ENCODE assay signal across 8 cellular contexts in the genomic region with DNA sequence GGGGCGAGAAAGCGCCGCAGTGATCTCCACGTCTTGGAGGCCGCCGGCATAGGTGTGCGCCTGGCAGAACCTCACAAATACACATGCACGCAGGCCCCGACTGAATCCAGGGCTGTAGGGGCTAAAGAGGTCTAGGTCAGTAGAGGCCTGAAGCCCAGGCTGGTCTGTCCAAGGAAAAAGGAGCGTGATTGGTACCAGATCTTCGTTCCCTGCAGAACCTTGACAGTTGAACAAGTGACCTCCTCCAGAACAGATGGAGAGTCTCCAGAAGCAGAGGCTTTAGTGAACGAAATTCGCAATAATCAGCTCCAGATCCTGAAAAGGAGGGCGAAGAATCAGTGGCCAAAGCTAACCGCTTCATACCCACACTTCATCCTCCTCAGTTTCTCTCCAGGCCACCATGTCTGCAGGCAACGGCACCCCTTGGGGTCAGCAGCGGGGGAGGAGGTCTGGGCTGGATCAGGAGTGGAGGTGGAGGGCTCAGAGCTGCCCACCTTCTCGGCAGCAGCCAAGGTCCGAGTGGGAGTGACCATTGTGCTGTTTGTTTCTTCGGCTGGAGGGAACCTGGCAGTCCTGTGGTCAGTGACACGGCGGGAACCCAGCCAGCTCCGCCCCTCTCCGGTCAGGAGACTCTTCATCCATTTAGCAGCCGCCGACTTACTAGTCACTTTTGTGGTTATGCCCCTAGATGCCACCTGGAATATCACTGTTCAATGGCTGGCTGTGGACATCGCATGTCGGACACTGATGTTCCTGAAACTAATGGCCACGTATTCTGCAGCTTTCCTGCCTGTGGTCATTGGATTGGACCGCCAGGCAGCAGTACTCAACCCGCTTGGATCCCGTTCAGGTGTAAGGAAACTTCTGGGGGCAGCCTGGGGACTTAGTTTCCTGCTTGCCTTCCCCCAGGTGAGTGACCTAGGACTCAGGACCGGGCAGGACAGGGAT. TPM values are rescaled to one million over a fixed set of nuclear protein-coding genes. Genes with fewer than 3 reads are reported as not detected.
DNase-seq lines count a peak whose midpoint lies in the region; ATAC-seq, FAIRE-seq and TF ChIP-seq lines count a peak whose summit lies in the region.

No MANE protein-coding gene starts in this region.

- CTCF ChIA-PET in A673 (lab: Charles Lee) (interaction anchor here (0.6 to 1.0 kb wide), 2 partner anchors 8 to 10 kb away, joined by 3 to 4 read pairs; partner anchors contain the start of genes ITGA10 and RBM8A), GM12878 (lab: Yijun Ruan, JAX) (interaction anchor here (0.8 to 1.8 kb wide), 9 partner anchors 8 to 118 kb away, joined by 3 to 7 read pairs (median 3); partner anchors contain the start of genes ANKRD34A, POLR3GL and RBM8A)

- DNase-seq in A673 (ENCODE audit: low spot score) (no peak), GM06990 (ENCODE audit: extremely low read depth, insufficient read length) (peak; percentile 54), NOMO-1 (lab: John Stamatoyannopoulos, UW; ENCODE audit: unreplicated experiment in 2 of 2) (peak; percentile 7 to 24), GM12878 (ENCODE audit: low read depth, low spot score) (no peak), iPS DF 6.9 (ENCODE audit: low read depth, low spot score) (no peak), retinal pigment epithelial cell (ENCODE audit: low read depth) (no peak), dedifferentiated amniotic fluid mesenchymal stem cell (ENCODE audit: extremely low spot score) (no peak)

- H3K36me3 ChIP-seq in A673 (ENCODE audit: insufficient read depth, low read length, poor library complexity, severe bottlenecking) (peaks cover 20% of the 10 kb centered on the region), GM06990 (ENCODE audit: control insufficient read depth, insufficient read depth, low read length) (peaks cover 2% of the 10 kb centered on the region), GM12878 (ENCODE audit: control insufficient read depth in 2 of 2, insufficient read depth in 2 of 2, low read length in 1 of 2) (peaks cover 0 to 10% of the 10 kb centered on the region in 2 experiments; a peak in 2 of 4 replicates), iPS DF 6.9 (ENCODE audit: control insufficient read depth, insufficient read depth, low read length) (no peaks in the 10 kb centered on the region)

- H3K4me1 ChIP-seq in A673 (ENCODE audit: insufficient read depth, low read length, poor library complexity, severe bottlenecking) (peaks cover 16% of the 10 kb centered on the region), GM12878 (ENCODE audit: control insufficient read depth, insufficient read depth, low read length) (peaks cover 13% of the 10 kb centered on the region), iPS DF 6.9 (ENCODE audit: control insufficient read depth, insufficient read depth, low read length) (peaks cover 3% of the 10 kb centered on the region; the same call in 1 of the 2 replicates)

- in situ Hi-C loops in GM12878 (cut with MboI) = loop anchor here (5.0 kb wide), 1 partner anchor 62 kb away; the partner anchor contains the start of gene PIAS3

- no peak for FAIRE-seq in GM12878 (lab: Jason Lieb, UNC)

- WGBS in GM12878 (ENCODE audit: insufficient coverage, insufficient replicate concordance, low lambda C conversion rate, missing lambda C conversion rate) = under 1% methylated on average over 33 of the region's 33 CpGs
- no CpG with 5 or more reads among the region's 33 CpGs for WGBS in iPS DF 6.9 (ENCODE audit: insufficient coverage, insufficient read length)

- H3K79me2 ChIP-seq in GM12878 (ENCODE audit: control insufficient read depth, insufficient read depth, low read length) = peaks cover 12% of the 10 kb centered on the region

- TF ChIP-seq RAD21 in GM12878 (IDR thresholded peaks at IDR 0.05; ENCODE audit: insufficient read depth, low read depth, low read length) = no peak

- H4K20me1 ChIP-seq in GM12878 (ENCODE audit: control insufficient read depth, insufficient read depth) = no peaks in the 10 kb centered on the region

- H3K9ac ChIP-seq in GM12878 (ENCODE audit: control insufficient read depth, insufficient read depth, low read length) = peak overlapping the region; percentile 96

- peak overlapping the region; percentile 94 for H3K27ac ChIP-seq in A673 (ENCODE audit: low read depth, low read length, poor library complexity, severe bottlenecking)
- H3K27ac ChIP-seq in GM12878 (ENCODE audit: control insufficient read depth, insufficient read depth) = peak overlapping the region; percentile 93
- H3K27ac ChIP-seq in iPS DF 6.9 (ENCODE audit: low read length) = no peak overlapping the region

- H3K27me3 ChIP-seq in A673 (replicated peaks; ENCODE audit: insufficient read depth, low read depth, low read length, poor library complexity) (no peaks in the 10 kb centered on the region), GM06990 (replicated peaks; ENCODE audit: control insufficient read depth, insufficient read depth, low read length) (no peaks in the 10 kb centered on the region), GM12878 (replicated peaks in 1 of 2; ENCODE audit: control insufficient read depth in 2 of 2, insufficient read depth in 2 of 2, low read length in 1 of 2) (no peaks in the 10 kb centered on the region), iPS DF 6.9 (ENCODE audit: control insufficient read depth, insufficient read depth, low read length) (no peaks in the 10 kb centered on the region)

- TF ChIP-seq POLR2A in GM12878 (IDR thresholded peaks at IDR 0.05; ENCODE audit: low read depth, low read length) = peak; percentile 63

- ATAC-seq in HG02970 (IDR thresholded peaks at IDR 0.05; ENCODE audit: low FRiP score, unreplicated experiment) (peak; percentile 71), GM12878 (peak; percentile 92)

- POLR2A ChIA-PET in A673 (lab: Charles Lee; ENCODE audit: low non-redundant PET) = interaction anchor here (0.6 kb wide), 2 partner anchors 16 to 38 kb away, joined by 4 to 8 read pairs; no protein-coding TSS in a partner anchor
- POLR2A ChIA-PET in GM12878 (lab: Charles Lee) = interaction anchor here (0.9 to 2.6 kb wide), 8 partner anchors 9 to 79 kb away, joined by 3 to 23 read pairs (median 6); partner anchors contain the start of genes ANKRD34A, LIX1L, NUDT17 and PIAS3

- H2AFZ ChIP-seq in GM12878 (ENCODE audit: control insufficient read depth, low read depth, low read length) = peak overlapping the region; percentile 98

- H3K9me3 ChIP-seq in A673 (ENCODE audit: low read depth, low read length, poor library complexity, severe bottlenecking) (no peaks in the 10 kb centered on the region), GM12878 (replicated peaks; ENCODE audit: control insufficient read depth, insufficient read depth, low read length) (no peaks in the 10 kb centered on the region), iPS DF 6.9 (ENCODE audit: control insufficient read depth, insufficient read depth, low read length) (no peaks in the 10 kb centered on the region)

- TF ChIP-seq CTCF in A673 (conservative IDR thresholded peaks at IDR 0.05; ENCODE audit: low read depth, low read length) = no peak
- TF ChIP-seq CTCF in GM06990 (IDR thresholded peaks at IDR 0.05; ENCODE audit: insufficient read depth, low read length, poor library complexity, severe bottlenecking) = no peak
- TF ChIP-seq CTCF in GM12878 (IDR thresholded peaks at IDR 0.05 in 2 of 3, conservative IDR thresholded peaks at IDR 0.05 in 1 of 3; ENCODE audit: control insufficient read depth in 2 of 3, extremely low read depth in 1 of 3, insufficient read depth in 1 of 3, low read depth in 3 of 3, low read length in 3 of 3) = no peak
- TF ChIP-seq CTCF in retinal pigment epithelial cell (conservative IDR thresholded peaks at IDR 0.05; ENCODE audit: low read depth, low read length) = no peak

- RAD21 ChIA-PET in GM12878 (lab: Charles Lee; ENCODE audit: unreplicated experiment) = interaction anchor here (0.9 to 2.5 kb wide), 8 partner anchors 8 to 93 kb away, joined by 3 to 11 read pairs (median 4); partner anchors contain the start of genes ANKRD34A, LIX1L, NUDT17 and PIAS3

- TF ChIP-seq EP300 in GM12878 (IDR thresholded peaks at IDR 0.05; ENCODE audit: borderline replicate concordance in 1 of 2, control insufficient read depth in 1 of 2, low read depth in 2 of 2, low read length in 2 of 2) = no peak

- no TSS peak for BruUV-seq in A673 (replicated peaks; lab: Mats Ljungman, UMichigan)
- TSS peak; percentile 69 for BruUV-seq in GM12878 (replicated peaks; lab: Mats Ljungman, UMichigan)

- intact Hi-C loops in A673 (cut with micrococcal nuclease; ENCODE audit: unreplicated experiment) = loop anchor here (2.0 kb wide), 2 partner anchors 26 to 60 kb away; partner anchors contain the start of gene PIAS3
- intact Hi-C loops in GM12878 (cut with micrococcal nuclease; ENCODE audit: unreplicated experiment) = loop anchor here (1.0 kb wide), 3 partner anchors 8 to 60 kb away; partner anchors contain the start of genes ITGA10, PIAS3 and RBM8A

- H3K4me3 ChIP-seq in A673 (ENCODE audit: low read depth, low read length, poor library complexity, severe bottlenecking) (peak overlapping the region; percentile 78), GM06990 (replicated peaks; ENCODE audit: low read depth, low read length) (peak overlapping the region; percentile 85), GM12878 (peak overlapping the region; percentile 97), iPS DF 6.9 (ENCODE audit: low read length) (peak overlapping the region; percentile 76; the same call in 1 of the 2 replicates), retinal pigment epithelial cell (ENCODE audit: low read length) (peak overlapping the region; percentile 95)

- peak overlapping the region; percentile 100 for H3K4me2 ChIP-seq in GM12878 (ENCODE audit: control insufficient read depth, insufficient read depth)

- SMC1A ChIA-PET in GM12878 (lab: Charles Lee; ENCODE audit: uncharacterized antibody, unreplicated experiment) = interaction anchor here (0.5 to 1.6 kb wide), 3 partner anchors 8 to 45 kb away, joined by 3 to 5 read pairs (median 3); partner anchors contain the start of genes LIX1L and RBM8A

RNA-seq across cellular contexts. Expression of gene PEX11B, which starts 0.7 kb away (rescaled TPM):
- 22.1 and 22.4 TPM in 2 replicates for total RNA-seq in A673 (2021)
- total RNA-seq in GM12878 (2013; cell fraction: nucleolus; rRNA removed) = 15.8 and 16.2 TPM in 2 replicates
- 26.7 and 30.9 TPM in 2 replicates for total RNA-seq in GM12878 (2014; rRNA removed)
- total RNA-seq in GM12878 (2014; rRNA removed; fragmentation: Illumina TruSeq; extraction: Trizol) = 24.9 TPM in 2 replicates
- 31.1 and 33.2 TPM in 2 replicates for total RNA-seq in GM12878 (2021)
- polyA plus RNA-seq in GM12878 (2011; ENCODE audit: low read depth) = 14.2 TPM
- polyA plus RNA-seq in GM12878 (2011; rRNA removed) = 129 and 132 TPM in 2 replicates
- 47.9 and 48.2 TPM in 2 replicates for polyA plus RNA-seq in GM12878 (2011; cell fraction: cytosol; rRNA removed)
- polyA plus RNA-seq in GM12878 (2011; cell fraction: nucleus; rRNA removed) = 30.1 TPM in 2 replicates
- 26.7 and 31.4 TPM in 2 replicates for polyA plus RNA-seq in GM12878 (2012)
- 36.6 and 42.2 TPM in 2 replicates for polyA plus RNA-seq in GM12878 (2014; fragmentation: Illumina TruSeq; extraction: Trizol)
- 10 to 100 TPM; 44.8 to 69.4 TPM for polyA plus RNA-seq in GM12878 (2014; fragmentation: Nextera tagmentation; extraction: Ambion mirVana)
- polyA plus RNA-seq in GM12878 (2014; rRNA removed) = 27.6 and 30.9 TPM in 2 replicates
- polyA plus RNA-seq in GM12878 (2016; fragmentation: Nextera tagmentation; extraction: Ambion mirVana) = 10 to 100 TPM; 48.0 to 52.9 TPM
- 33.9 and 34.6 TPM in 2 replicates for polyA minus RNA-seq in GM12878 (2011; rRNA and poly(A)+ RNA removed)
- polyA minus RNA-seq in GM12878 (2011; cell fraction: cytosol; rRNA and poly(A)+ RNA removed) = 16.7 and 27.6 TPM in 2 replicates
- polyA minus RNA-seq in GM12878 (2011; cell fraction: nucleus; rRNA and poly(A)+ RNA removed) = 6.8 and 10.9 TPM in 2 replicates

RNA-seq across cellular contexts. Expression of gene RBM8A, which starts 8.0 kb away (rescaled TPM):
- 255 and 276 TPM in 2 replicates for total RNA-seq in A673 (2021)
- total RNA-seq in GM12878 (2013; cell fraction: nucleolus; rRNA removed) = 58.4 and 59.3 TPM in 2 replicates
- 110 and 125 TPM in 2 replicates for total RNA-seq in GM12878 (2014; rRNA removed)
- total RNA-seq in GM12878 (2014; rRNA removed; fragmentation: Illumina TruSeq; extraction: Trizol) = 200 and 230 TPM in 2 replicates
- total RNA-seq in GM12878 (2021) = 176 and 180 TPM in 2 replicates
- 152 TPM for polyA plus RNA-seq in GM12878 (2011; ENCODE audit: low read depth)
- 235 and 289 TPM in 2 replicates for polyA plus RNA-seq in GM12878 (2011; rRNA removed)
- polyA plus RNA-seq in GM12878 (2011; cell fraction: cytosol; rRNA removed) = 105 and 181 TPM in 2 replicates
- 93.6 and 102 TPM in 2 replicates for polyA plus RNA-seq in GM12878 (2011; cell fraction: nucleus; rRNA removed)
- polyA plus RNA-seq in GM12878 (2012) = 135 and 182 TPM in 2 replicates
- 191 and 262 TPM in 2 replicates for polyA plus RNA-seq in GM12878 (2014; fragmentation: Illumina TruSeq; extraction: Trizol)
- 1,000 to 10,000 TPM in 1 of 2 experiments, 100 to 1,000 TPM in 1; 665 to 1,248 TPM for polyA plus RNA-seq in GM12878 (2014; fragmentation: Nextera tagmentation; extraction: Ambion mirVana)
- 178 and 198 TPM in 2 replicates for polyA plus RNA-seq in GM12878 (2014; rRNA removed)
- 100 to 1,000 TPM; 401 to 406 TPM for polyA plus RNA-seq in GM12878 (2016; fragmentation: Nextera tagmentation; extraction: Ambion mirVana)
- 48.9 and 76.3 TPM in 2 replicates for polyA minus RNA-seq in GM12878 (2011; rRNA and poly(A)+ RNA removed)
- 38.2 and 49.3 TPM in 2 replicates for polyA minus RNA-seq in GM12878 (2011; cell fraction: cytosol; rRNA and poly(A)+ RNA removed)
- 31.9 and 40.9 TPM in 2 replicates for polyA minus RNA-seq in GM12878 (2011; cell fraction: nucleus; rRNA and poly(A)+ RNA removed)

RNA-seq across cellular contexts. Expression of gene ITGA10, which starts 9.4 kb away (rescaled TPM):
- total RNA-seq in A673 (2021) (1.1 and 1.2 TPM in 2 replicates), GM12878 (2014; rRNA removed) (0.22 and 0.51 TPM in 2 replicates), GM12878 (2014; rRNA removed; fragmentation: Illumina TruSeq; extraction: Trizol) (0.18 and 0.28 TPM in 2 replicates), GM12878 (2021) (0.49 and 0.53 TPM in 2 replicates)
- total RNA-seq in GM12878 (2013; cell fraction: nucleolus; rRNA removed) = 1.1 and 1.5 TPM in 2 replicates
- 0.13 TPM for polyA plus RNA-seq in GM12878 (2011; ENCODE audit: low read depth)
- polyA plus RNA-seq in GM12878 (2011; rRNA removed) (0.30 and 0.46 TPM in 2 replicates), GM12878 (2014; fragmentation: Illumina TruSeq; extraction: Trizol) (0.16 and 0.43 TPM in 2 replicates), GM12878 (2014; fragmentation: Nextera tagmentation; extraction: Ambion mirVana) (under 1 TPM; 0.02 to 0.16 TPM), GM12878 (2014; rRNA removed) (0.46 and 0.78 TPM in 2 replicates), GM12878 (2016; fragmentation: Nextera tagmentation; extraction: Ambion mirVana) (under 1 TPM; 0.36 to 0.39 TPM)
- polyA plus RNA-seq in GM12878 (2011; cell fraction: cytosol; rRNA removed) = 0.28 and 0.43 TPM in 2 replicates
- polyA plus RNA-seq in GM12878 (2011; cell fraction: nucleus; rRNA removed) = 3.1 and 4.3 TPM in 2 replicates
- 0.25 and 0.51 TPM in 2 replicates for polyA plus RNA-seq in GM12878 (2012)
- 0.26 and 0.37 TPM in 2 replicates for polyA minus RNA-seq in GM12878 (2011; rRNA and poly(A)+ RNA removed)
- not detected in 2 replicates for polyA minus RNA-seq in GM12878 (2011; cell fraction: cytosol; rRNA and poly(A)+ RNA removed)
- 0.48 and 0.77 TPM in 2 replicates for polyA minus RNA-seq in GM12878 (2011; cell fraction: nucleus; rRNA and poly(A)+ RNA removed)

RNA-seq across cellular contexts. Expression of gene ANKRD35, which starts 33.6 kb away (rescaled TPM):
- total RNA-seq in A673 (2021) = not detected in 2 replicates
- not detected in 2 replicates for total RNA-seq in GM12878 (2013; cell fraction: nucleolus; rRNA removed)
- total RNA-seq in GM12878 (2014; rRNA removed) = not detected in 2 replicates
- not detected in 2 replicates for total RNA-seq in GM12878 (2014; rRNA removed; fragmentation: Illumina TruSeq; extraction: Trizol)
- 0.08 TPM in 1 of 2 replicates, not detected in the other for total RNA-seq in GM12878 (2021)
- polyA plus RNA-seq in GM12878 (2011; ENCODE audit: low read depth) = not detected
- 0.01 TPM in 1 of 2 replicates, not detected in the other for polyA plus RNA-seq in GM12878 (2011; rRNA removed)
- polyA plus RNA-seq in GM12878 (2011; cell fraction: cytosol; rRNA removed) = not detected in 2 replicates
- 0.04 TPM in 1 of 2 replicates, not detected in the other for polyA plus RNA-seq in GM12878 (2011; cell fraction: nucleus; rRNA removed)
- polyA plus RNA-seq in GM12878 (2012) = not detected in 2 replicates
- polyA plus RNA-seq in GM12878 (2014; fragmentation: Illumina TruSeq; extraction: Trizol) = not detected in 2 replicates
- not detected for polyA plus RNA-seq in GM12878 (2014; fragmentation: Nextera tagmentation; extraction: Ambion mirVana)
- not detected in 2 replicates for polyA plus RNA-seq in GM12878 (2014; rRNA removed)
- not detected for polyA plus RNA-seq in GM12878 (2016; fragmentation: Nextera tagmentation; extraction: Ambion mirVana)
- 0.10 TPM in 1 of 2 replicates, not detected in the other for polyA minus RNA-seq in GM12878 (2011; rRNA and poly(A)+ RNA removed)
- not detected in 2 replicates for polyA minus RNA-seq in GM12878 (2011; cell fraction: cytosol; rRNA and poly(A)+ RNA removed)
- not detected in 2 replicates for polyA minus RNA-seq in GM12878 (2011; cell fraction: nucleus; rRNA and poly(A)+ RNA removed)

RNA-seq across cellular contexts. Expression of gene LIX1L, which starts 38.6 kb away (rescaled TPM):
- 39.6 and 40.1 TPM in 2 replicates for total RNA-seq in A673 (2021)
- total RNA-seq in GM12878 (2013; cell fraction: nucleolus; rRNA removed) = 6.9 and 7.7 TPM in 2 replicates
- total RNA-seq in GM12878 (2014; rRNA removed) = 16.7 and 19.7 TPM in 2 replicates
- 13.9 and 15.2 TPM in 2 replicates for total RNA-seq in GM12878 (2014; rRNA removed; fragmentation: Illumina TruSeq; extraction: Trizol)
- 23.4 and 23.6 TPM in 2 replicates for total RNA-seq in GM12878 (2021)
- 6.3 TPM for polyA plus RNA-seq in GM12878 (2011; ENCODE audit: low read depth)
- 48.2 and 53.1 TPM in 2 replicates for polyA plus RNA-seq in GM12878 (2011; rRNA removed)
- polyA plus RNA-seq in GM12878 (2011; cell fraction: cytosol; rRNA removed) = 35.5 and 51.0 TPM in 2 replicates
- polyA plus RNA-seq in GM12878 (2011; cell fraction: nucleus; rRNA removed) = 7.8 and 10.5 TPM in 2 replicates
- 9.9 and 10.2 TPM in 2 replicates for polyA plus RNA-seq in GM12878 (2012)
- polyA plus RNA-seq in GM12878 (2014; fragmentation: Illumina TruSeq; extraction: Trizol) = 18.4 and 20.0 TPM in 2 replicates
- polyA plus RNA-seq in GM12878 (2014; fragmentation: Nextera tagmentation; extraction: Ambion mirVana) = 10 to 100 TPM in 1 of 2 experiments, 1 to 10 TPM in 1; 5.5 to 12.2 TPM
- 19.4 and 21.9 TPM in 2 replicates for polyA plus RNA-seq in GM12878 (2014; rRNA removed)
- polyA plus RNA-seq in GM12878 (2016; fragmentation: Nextera tagmentation; extraction: Ambion mirVana) = 10 to 100 TPM in 1 of 2 experiments, 1 to 10 TPM in 1; 9.9 to 10.3 TPM
- 24.7 and 26.5 TPM in 2 replicates for polyA minus RNA-seq in GM12878 (2011; rRNA and poly(A)+ RNA removed)
- 11.0 and 11.3 TPM in 2 replicates for polyA minus RNA-seq in GM12878 (2011; cell fraction: cytosol; rRNA and poly(A)+ RNA removed)
- 2.7 and 4.4 TPM in 2 replicates for polyA minus RNA-seq in GM12878 (2011; cell fraction: nucleus; rRNA and poly(A)+ RNA removed)

Comparison
In these comparisons a context has a peak if more than half of its experiments do, and no peak if none do; other contexts are left out.
1. DNase-seq: peak in GM06990 (single experiment) and NOMO-1 (2 of 2); none in A673 (single experiment), GM12878 (single experiment), iPS DF 6.9 (single experiment), retinal pigment epithelial cell (single experiment) and dedifferentiated amniotic fluid mesenchymal stem cell (single experiment).
2. Peak in every context shown above with its lines, with median percentiles within 50 percentile points of each other: H3K4me3 ChIP-seq.